Comparison of ENCODE assay signal across 1 cellular context in the genomic region with DNA sequence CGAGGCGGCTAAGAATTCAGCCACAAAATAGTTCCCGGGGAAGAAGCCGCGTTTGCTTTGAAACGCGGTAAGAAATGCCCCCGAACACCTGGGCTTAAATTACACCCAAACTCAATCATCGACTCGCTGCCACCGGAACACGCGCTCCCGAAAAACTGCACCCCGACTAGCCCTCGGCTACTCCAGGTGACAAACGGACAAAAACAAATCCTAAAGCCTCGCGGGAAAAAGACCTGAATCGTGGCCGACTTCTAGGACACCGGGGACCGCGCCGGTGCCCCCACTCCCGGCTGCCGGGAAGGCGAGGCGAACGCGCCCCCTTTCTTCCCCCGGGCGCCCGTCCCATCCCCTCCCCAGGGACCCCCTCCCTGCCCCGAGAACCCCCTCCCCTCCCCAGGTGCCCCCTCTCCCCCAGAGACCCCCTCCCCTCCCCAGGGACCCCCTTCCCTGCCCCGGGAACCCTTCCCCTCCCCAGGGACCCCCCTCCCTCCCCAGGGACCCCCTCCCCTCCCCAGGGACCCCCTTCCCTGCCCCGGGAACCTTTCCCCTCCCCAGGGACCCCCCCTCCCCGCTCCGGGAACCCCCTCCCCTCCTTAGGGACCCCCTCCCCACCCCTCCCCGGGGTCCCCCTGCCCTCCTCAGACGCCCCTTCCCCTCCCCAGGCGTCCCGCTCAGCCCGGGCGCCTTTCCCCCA.
TF ChIP-seq lines count a peak whose summit lies in the region.

No MANE protein-coding gene starts in this region.

TF ChIP-seq in HCT116, 20 proteins besides CTCF, POLR2A, EP300 and RAD21 (continued from another document):
- TF ChIP-seq, protein P1, sequence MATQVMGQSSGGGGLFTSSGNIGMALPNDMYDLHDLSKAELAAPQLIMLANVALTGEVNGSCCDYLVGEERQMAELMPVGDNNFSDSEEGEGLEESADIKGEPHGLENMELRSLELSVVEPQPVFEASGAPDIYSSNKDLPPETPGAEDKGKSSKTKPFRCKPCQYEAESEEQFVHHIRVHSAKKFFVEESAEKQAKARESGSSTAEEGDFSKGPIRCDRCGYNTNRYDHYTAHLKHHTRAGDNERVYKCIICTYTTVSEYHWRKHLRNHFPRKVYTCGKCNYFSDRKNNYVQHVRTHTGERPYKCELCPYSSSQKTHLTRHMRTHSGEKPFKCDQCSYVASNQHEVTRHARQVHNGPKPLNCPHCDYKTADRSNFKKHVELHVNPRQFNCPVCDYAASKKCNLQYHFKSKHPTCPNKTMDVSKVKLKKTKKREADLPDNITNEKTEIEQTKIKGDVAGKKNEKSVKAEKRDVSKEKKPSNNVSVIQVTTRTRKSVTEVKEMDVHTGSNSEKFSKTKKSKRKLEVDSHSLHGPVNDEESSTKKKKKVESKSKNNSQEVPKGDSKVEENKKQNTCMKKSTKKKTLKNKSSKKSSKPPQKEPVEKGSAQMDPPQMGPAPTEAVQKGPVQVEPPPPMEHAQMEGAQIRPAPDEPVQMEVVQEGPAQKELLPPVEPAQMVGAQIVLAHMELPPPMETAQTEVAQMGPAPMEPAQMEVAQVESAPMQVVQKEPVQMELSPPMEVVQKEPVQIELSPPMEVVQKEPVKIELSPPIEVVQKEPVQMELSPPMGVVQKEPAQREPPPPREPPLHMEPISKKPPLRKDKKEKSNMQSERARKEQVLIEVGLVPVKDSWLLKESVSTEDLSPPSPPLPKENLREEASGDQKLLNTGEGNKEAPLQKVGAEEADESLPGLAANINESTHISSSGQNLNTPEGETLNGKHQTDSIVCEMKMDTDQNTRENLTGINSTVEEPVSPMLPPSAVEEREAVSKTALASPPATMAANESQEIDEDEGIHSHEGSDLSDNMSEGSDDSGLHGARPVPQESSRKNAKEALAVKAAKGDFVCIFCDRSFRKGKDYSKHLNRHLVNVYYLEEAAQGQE (IDR thresholded peaks at IDR 0.05; ENCODE audit: low read depth) = no peak
- TF ChIP-seq ELF1 (IDR thresholded peaks at IDR 0.05; ENCODE audit: borderline replicate concordance, low read depth) = no peak
- TF ChIP-seq MAX (IDR thresholded peaks at IDR 0.05) = no peak
- no peak for TF ChIP-seq TCF7L2 (IDR thresholded peaks at IDR 0.05; ENCODE audit: borderline replicate concordance, extremely low read depth, insufficient read depth, insufficient read length)
- TF ChIP-seq POLR2AphosphoS5 (IDR thresholded peaks at IDR 0.05; ENCODE audit: low read depth, low read length) = no peak
- no peak for TF ChIP-seq EZH2 (IDR thresholded peaks at IDR 0.05)
- TF ChIP-seq FOSL1 (IDR thresholded peaks at IDR 0.05; ENCODE audit: low read depth) = no peak
